8 cellular contexts compared by ENCODE assay signal in genomic region chr5:83718195-83718825, GRCh38. TPM values are rescaled to one million over a fixed set of nuclear protein-coding genes. Genes with fewer than 3 reads are reported as not detected.
DNase-seq lines count a peak whose midpoint lies in the region; ATAC-seq and FAIRE-seq lines count a peak whose summit lies in the region.

No MANE protein-coding gene starts in this region.

- H3K4me3 ChIP-seq in adipocyte (ENCODE audit: low read length) (no peak overlapping the region), small intestine (ENCODE audit: low read depth in 1 of 2, low read length in 2 of 2) (no peak overlapping the region)

- FAIRE-seq in small intestine (lab: Jason Lieb, UNC), result no peak

- H3K9ac ChIP-seq in adipocyte (ENCODE audit: low read length), result no peak overlapping the region

- H3K27me3 ChIP-seq in adipocyte (replicated peaks; ENCODE audit: control insufficient read depth, insufficient read depth, low read length) (peaks cover 15% of the 10 kb centered on the region), small intestine (ENCODE audit: control insufficient read depth in 2 of 2, insufficient read depth in 2 of 2, low read length in 2 of 2) (peaks cover 6 to 8% of the 10 kb centered on the region in 2 donors)

- H3K27ac ChIP-seq in small intestine (ENCODE audit: low read depth in 1 of 2, low read length in 1 of 2), result no peak overlapping the region

- ATAC-seq in GM21515 (IDR thresholded peaks at IDR 0.05; ENCODE audit: unreplicated experiment) (peak; percentile 78), HG03558 (IDR thresholded peaks at IDR 0.05; ENCODE audit: extremely low read depth, unreplicated experiment) (peak; percentile 77), left ventricle myocardium superior (peak; percentile 61)

- 3 to 8% (median 6%) methylated on average over 6 of the region's 6 CpGs for WGBS in small intestine, 3 donors

- no peaks in the 10 kb centered on the region for H3K9me3 ChIP-seq in adipocyte (ENCODE audit: control insufficient read depth, low read length)
- no peaks in the 10 kb centered on the region for H3K9me3 ChIP-seq in small intestine (ENCODE audit: control insufficient read depth, low read depth)

- DNase-seq in GM03348 (ENCODE audit: low spot score), result peak; percentile 72
- peak; percentile 65 for DNase-seq in NCI-H460 (ENCODE audit: extremely low read depth, low read depth)
- peak; percentile 90 for DNase-seq in adipocyte (ENCODE audit: low read depth)
- no peak for DNase-seq in left ventricle myocardium superior
- DNase-seq in small intestine, result peak; percentile 70
- DNase-seq in T1000 (lab: John Stamatoyannopoulos, UW), result no peak

- H3K36me3 ChIP-seq in adipocyte (ENCODE audit: control insufficient read depth, insufficient read depth, low read length, severe bottlenecking) (no peaks in the 10 kb centered on the region), small intestine (ENCODE audit: control insufficient read depth in 2 of 2, insufficient read depth in 2 of 2, low read length in 2 of 2) (no peaks in the 10 kb centered on the region)

- intact Hi-C loops in left ventricle myocardium superior (cut with micrococcal nuclease), result no loop called here

- peaks cover 23% of the 10 kb centered on the region for H3K4me1 ChIP-seq in adipocyte (ENCODE audit: control insufficient read depth, insufficient read depth, low read length)
- no peaks in the 10 kb centered on the region for H3K4me1 ChIP-seq in small intestine (ENCODE audit: control insufficient read depth in 2 of 2, insufficient read depth in 1 of 2, low read depth in 1 of 2, low read length in 1 of 2)

RNA-seq across cellular contexts. Expression of gene HAPLN1, which starts 2.3 kb away (rescaled TPM):
- not detected in 2 replicates for total RNA-seq in NCI-H460 (2014; rRNA removed; shearing (Covaris generic))
- polyA plus RNA-seq in NCI-H460 (2014; cell fraction: nucleus; rRNA removed), result not detected in 2 replicates
- 0.05 TPM for total RNA-seq in left ventricle myocardium superior
- 1 to 10 TPM in 1 of 3 donors, under 1 TPM in 2; 0.07 to 1.4 (median 0.67) TPM for polyA plus RNA-seq in small intestine

Comparison
In these comparisons a context has a peak if more than half of its experiments do, and no peak if none do; other contexts are left out.
1. DNase-seq: peak in GM03348 (single experiment), NCI-H460 (single experiment), adipocyte (single experiment) and small intestine (single experiment); none in left ventricle myocardium superior (single experiment) and T1000 (single experiment).
2. Peak in every context shown above with its lines, with median percentiles within 50 percentile points of each other: ATAC-seq.